In genomic region chr14:91060472-91061308, GRCh38 we compare ENCODE assay signal across 8 cellular contexts. TPM values are rescaled to one million over a fixed set of nuclear protein-coding genes. Genes with fewer than 3 reads are reported as not detected.
A peak's percentile ranks its signal among the peaks of the same experiment; 100 is the strongest.
DNase-seq lines count a peak whose midpoint lies in the region; ATAC-seq and TF ChIP-seq lines count a peak whose summit lies in the region.

RPS6KA5 (minus strand) TSS chr14:91060641; CDS start chr14:91060434, 207 bp downstream.

- H3K4me2 ChIP-seq in DOHH2 (ENCODE audit: low read length) (peak within 1 kb of the TSS; percentile 91), GM23338 (peak within 1 kb of the TSS; percentile 90)

- ATAC-seq in GM23338 (peak; percentile 92), naive B cell (ENCODE audit: low read depth in 2 of 2) (peak; percentile 75 to 77)
- peak; percentile 93 for ATAC-seq in stimulated activated memory B cell treated with anti-CD40 and anti-IgM and Interleukin-4, amounts not matched to agents 10 μg/mL and 1 μg/mL and 100 μg/mL, for 72 hours

- H3K9me2 ChIP-seq in DOHH2 (replicated peaks; ENCODE audit: control insufficient read depth, low read length) (no peaks in the 10 kb centered on the region), GM23338 (ENCODE audit: insufficient read depth) (no peaks in the 10 kb centered on the region)

- peaks cover 38% of the 10 kb centered on the region for H3K79me2 ChIP-seq in DOHH2 (ENCODE audit: control insufficient read depth, low read length)
- H3K79me2 ChIP-seq in GM23338 (replicated peaks; ENCODE audit: insufficient read depth): no peaks in the 10 kb centered on the region; the same call in 1 of the 2 replicates

- H3K9me3 Mint-ChIP-seq in GM23338: no peaks in the 10 kb centered on the region
- H3K9me3 Mint-ChIP-seq in naive B cell: peaks cover 0 to 4% (median 0%) of the 10 kb centered on the region in 7 donors
- H3K9me3 Mint-ChIP-seq in stimulated activated memory B cell treated with anti-CD40 and anti-IgM and Interleukin-4, amounts not matched to agents 10 μg/mL and 1 μg/mL and 100 μg/mL, for 72 hours: no peaks in the 10 kb centered on the region

- H3K4me3 Mint-ChIP-seq in GM23338 (peak within 1 kb of the TSS; percentile 81), naive B cell (peak within 1 kb of the TSS in 6 of 8 donors; percentile 85 to 95 (median 90))
- H3K4me3 Mint-ChIP-seq in stimulated activated memory B cell treated with anti-CD40 and anti-IgM and Interleukin-4, amounts not matched to agents 10 μg/mL and 1 μg/mL and 100 μg/mL, for 72 hours: peak within 1 kb of the TSS; percentile 88

- H3K4me1 ChIP-seq in DOHH2 (ENCODE audit: control insufficient read depth, low read length) (peaks cover 32% of the 10 kb centered on the region), GM23338 (ENCODE audit: insufficient read depth) (0 out of 2 replicates have a peak, but pooled peaks cover 3% of the 10 kb centered on the region)

- H3K27ac ChIP-seq in DOHH2 (ENCODE audit: low read depth, low read length): peak within 1 kb of the TSS; percentile 76
- H3K27ac ChIP-seq in GM23338 (ENCODE audit: low read depth): peak within 1 kb of the TSS; percentile 91

- H3K36me3 ChIP-seq in DOHH2 (ENCODE audit: control insufficient read depth, low read length) (peaks cover 4% of the 10 kb centered on the region; the same call in 1 of the 2 replicates), GM23338 (ENCODE audit: insufficient read depth) (no peaks in the 10 kb centered on the region)

- peaks cover 3% of the 10 kb centered on the region; the same call in 1 of the 2 replicates for H3K9me3 ChIP-seq in DOHH2 (ENCODE audit: control insufficient read depth, insufficient read depth, low read length)

- no peaks in the 10 kb centered on the region for H3K27me3 ChIP-seq in DOHH2 (ENCODE audit: control insufficient read depth, low read length)
- H3K27me3 ChIP-seq in GM23338 (ENCODE audit: insufficient read depth): no peaks in the 10 kb centered on the region

- H3K27me3 Mint-ChIP-seq in GM23338 (ENCODE audit: insufficient read depth, low read depth, poor library complexity) (no peaks in the 10 kb centered on the region), naive B cell (no peaks in the 10 kb centered on the region)
- no peaks in the 10 kb centered on the region for H3K27me3 Mint-ChIP-seq in stimulated activated memory B cell treated with anti-CD40 and anti-IgM and Interleukin-4, amounts not matched to agents 10 μg/mL and 1 μg/mL and 100 μg/mL, for 72 hours

- no peaks in the 10 kb centered on the region for H3K36me3 Mint-ChIP-seq in GM23338 (ENCODE audit: low read depth)
- peaks cover 0 to 6% of the 10 kb centered on the region in 2 donors for H3K36me3 Mint-ChIP-seq in naive B cell
- H3K36me3 Mint-ChIP-seq in stimulated activated memory B cell treated with anti-CD40 and anti-IgM and Interleukin-4, amounts not matched to agents 10 μg/mL and 1 μg/mL and 100 μg/mL, for 72 hours: no peaks in the 10 kb centered on the region

- peak within 1 kb of the TSS; percentile 91 for H3K4me3 ChIP-seq in DOHH2 (ENCODE audit: low read length)
- H3K4me3 ChIP-seq in GM23338: peak within 1 kb of the TSS; percentile 92

- peak within 1 kb of the TSS; percentile 97 for H2AFZ ChIP-seq in GM23338

- H4K20me1 ChIP-seq in DOHH2 (ENCODE audit: control insufficient read depth, insufficient read depth, low read depth, low read length) (no peaks in the 10 kb centered on the region), GM23338 (replicated peaks; ENCODE audit: insufficient read depth) (no peaks in the 10 kb centered on the region)

- H3K4me1 Mint-ChIP-seq in GM23338: peaks cover 2% of the 10 kb centered on the region; the same call in 1 of the 3 replicates
- H3K4me1 Mint-ChIP-seq in naive B cell: peaks cover 35 to 44% (median 39%) of the 10 kb centered on the region in 3 donors
- peaks cover 31% of the 10 kb centered on the region for H3K4me1 Mint-ChIP-seq in stimulated activated memory B cell treated with anti-CD40 and anti-IgM and Interleukin-4, amounts not matched to agents 10 μg/mL and 1 μg/mL and 100 μg/mL, for 72 hours

- DNase-seq in GM23338 (ENCODE audit: low spot score): peak; percentile 100
- peak; percentile 100 for DNase-seq in LHCN-M2 (ENCODE audit: low read depth)
- peak; percentile 99 for DNase-seq in RPMI8226
- DNase-seq in activated T-helper 1 cell treated with anti-CD3 and anti-CD28 coated beads, Interleukin-2, amount 50 U/mL, for 16 hours (ENCODE audit: low read depth in 1 of 2, low spot score in 1 of 2): peak; percentile 99
- peak; percentile 100 for DNase-seq in fibroblast of gingiva (ENCODE audit: low read depth)
- DNase-seq in naive B cell: peak; percentile 100

- peaks cover 2% of the 10 kb centered on the region; the same call in 1 of the 2 replicates for H3F3A ChIP-seq in DOHH2 (ENCODE audit: control insufficient read depth, insufficient read depth)
- H3F3A ChIP-seq in GM23338 (replicated peaks; ENCODE audit: low read depth): 0 out of 2 replicates have a peak, but pooled peaks cover 2% of the 10 kb centered on the region

- TF ChIP-seq CTCF in DOHH2 (IDR thresholded peaks at IDR 0.05; ENCODE audit: low read depth, low read length, poor library complexity, severe bottlenecking) (peak; percentile 1), GM23338 (conservative IDR thresholded peaks at IDR 0.05; ENCODE audit: low read depth in 2 of 2) (no peak)

- H3K27ac Mint-ChIP-seq in GM23338 (no peak within 1 kb of the TSS), naive B cell (peak within 1 kb of the TSS in 5 of 6 donors; percentile 41 to 85 (median 61))
- no peak within 1 kb of the TSS for H3K27ac Mint-ChIP-seq in stimulated activated memory B cell treated with anti-CD40 and anti-IgM and Interleukin-4, amounts not matched to agents 10 μg/mL and 1 μg/mL and 100 μg/mL, for 72 hours

TF ChIP-seq in GM23338, 12 proteins besides CTCF, POLR2A, EP300 and RAD21:
- no peak for TF ChIP-seq EZH2 (IDR thresholded peaks at IDR 0.05; ENCODE audit: low read depth, unreplicated experiment)
- no peak for TF ChIP-seq REST (IDR thresholded peaks at IDR 0.05; ENCODE audit: unreplicated experiment)
- peak; percentile 91 for TF ChIP-seq CREB1 (CRISPR knock-in tag; IDR thresholded peaks at IDR 0.05; ENCODE audit: low read depth)
- TF ChIP-seq ZNF331 (CRISPR knock-in tag; IDR thresholded peaks at IDR 0.05; ENCODE audit: low read depth): no peak
- peak; percentile 80 for TF ChIP-seq POLR2AphosphoS5 (IDR thresholded peaks at IDR 0.05; ENCODE audit: low read depth)
- TF ChIP-seq ETS1 (IDR thresholded peaks at IDR 0.05): 0 out of 2 replicates have a peak, but pooled peaks have one; percentile 17
- TF ChIP-seq ZNF114 (CRISPR knock-in tag; IDR thresholded peaks at IDR 0.05): no peak
- no peak for TF ChIP-seq NANOG (IDR thresholded peaks at IDR 0.05; ENCODE audit: borderline replicate concordance)

RNA-seq across cellular contexts. Expression of gene RPS6KA5, which starts in this region (rescaled TPM):
- total RNA-seq in GM23338 (2014; rRNA removed; shearing (Covaris generic)): 2.0 and 2.1 TPM in 2 replicates
- 2.1 and 2.4 TPM in 2 replicates for polyA plus RNA-seq in GM23338 (2016; fragmentation: Nextera tagmentation; extraction: Ambion mirVana)
- 3.5 and 6.1 TPM in 2 replicates for total RNA-seq in LHCN-M2 (2014; rRNA removed)
- polyA plus RNA-seq in LHCN-M2 (2012): 0.81 TPM
- polyA plus RNA-seq in naive B cell (ENCODE audit: low read depth in 6 of 6): 10 to 100 TPM; 21.2 to 33.3 (median 27.8) TPM

Comparison
In these comparisons a context has a peak if more than half of its experiments do, and no peak if none do; other contexts are left out.
1. Peak in every context shown above with its lines: DNase-seq, ATAC-seq, H3K4me3 ChIP-seq and H3K27ac ChIP-seq.
2. H3K27ac Mint-ChIP-seq: peak in naive B cell (5 of 6); none in GM23338 (single experiment) and stimulated activated memory B cell treated with anti-CD40 and anti-IgM and Interleukin-4, amounts not matched to agents 10 μg/mL and 1 μg/mL and 100 μg/mL, for 72 hours (single experiment).